18 cellular contexts compared by ENCODE assay signal in genomic region chr17:57396515-57396921, GRCh38.
DNase-seq lines count a peak whose midpoint lies in the region; ATAC-seq and TF ChIP-seq lines count a peak whose summit lies in the region.
"Had no signal": no experiment of that assay in that cellular context is flagged by ENCODE, and none has a peak within 500 bp of the region (broad histone marks: within the 10 kb centered on the region; RNA-seq: fewer than 3 reads in every experiment).

No MANE protein-coding gene starts in this region.

- no peaks in the 10 kb centered on the region; the same call in 1 of the 2 replicates for H3K79me2 ChIP-seq in SK-N-SH (ENCODE audit: insufficient read depth)

- H3K9me3 Mint-ChIP-seq in glutamatergic neuron (ENCODE audit: unreplicated experiment) = peaks cover 6% of the 10 kb centered on the region

- no peak for TF ChIP-seq RAD21 in SK-N-SH (IDR thresholded peaks at IDR 0.05; ENCODE audit: low read length)

- peak overlapping the region; percentile 28 for H3K4me3 Mint-ChIP-seq in glutamatergic neuron (ENCODE audit: unreplicated experiment)
- H3K4me3 Mint-ChIP-seq: activated CD4-positive, alpha-beta T cell treated with anti-CD3 and anti-CD28 coated beads for 36 hours; activated naive CD8-positive, alpha-beta T cell; B cell had no signal

- peaks cover 20% of the 10 kb centered on the region for H3K36me3 Mint-ChIP-seq in glutamatergic neuron (ENCODE audit: unreplicated experiment)

- no peak overlapping the region for H3K4me3 ChIP-seq in SK-N-SH (ENCODE audit: low read depth in 2 of 2, low read length in 1 of 2)
- H3K4me3 ChIP-seq: breast epithelium had no signal

- H3K9me3 ChIP-seq in SK-N-SH = no peaks in the 10 kb centered on the region; the same call in 1 of the 2 replicates

- no peaks in the 10 kb centered on the region for H4K20me1 ChIP-seq in SK-N-SH (ENCODE audit: insufficient read depth)

- H3K4me1 ChIP-seq in SK-N-SH (ENCODE audit: control insufficient read depth in 1 of 2, insufficient read depth in 2 of 2, low read depth in 1 of 2, low read length in 1 of 2) = peaks cover 5 to 32% of the 10 kb centered on the region in 2 experiments; a peak in 2 of 4 replicates
- H3K4me1 ChIP-seq: breast epithelium had no signal

- H3F3A ChIP-seq in SK-N-SH (replicated peaks; ENCODE audit: insufficient read depth) = no peaks in the 10 kb centered on the region

- no peaks in the 10 kb centered on the region for H3K27me3 ChIP-seq in SK-N-SH (ENCODE audit: insufficient read depth)
- H3K27me3 ChIP-seq: breast epithelium had no signal

- TF ChIP-seq EP300 in SK-N-SH (IDR thresholded peaks at IDR 0.05; ENCODE audit: borderline replicate concordance in 1 of 2, low read depth in 1 of 2, low read length in 1 of 2) = no peak

- DNase-seq in NCI-H1092 treated with DMSO at 0.1 percent for 48 hours (lab: John Stamatoyannopoulos, UW) (peak; percentile 84), NCI-H2171 treated with DMSO at 0.1 percent for 48 hours (lab: John Stamatoyannopoulos, UW) (peak; percentile 98), glutamatergic neuron (peak; percentile 68), renal cortical epithelial cell (ENCODE audit: low read depth) (peak; percentile 66), cardiac septum (ENCODE audit: low spot score) (no peak), SK-N-SH (no peak)
- DNase-seq in stimulated activated CD4-positive, alpha-beta T cell treated with anti-CD3 and anti-CD28 coated beads, Interleukin-4, amount 100 ng/mL, for 4 hours = no peak
- DNase-seq: activated CD4-positive, alpha-beta T cell treated with anti-CD3 and anti-CD28 coated beads for 36 hours; effector memory CD4-positive, alpha-beta T cell; hippocampal formation; left cardiac atrium; T-helper 9 cell had no signal

- H3K27me3 Mint-ChIP-seq in glutamatergic neuron (ENCODE audit: unreplicated experiment) = peaks cover 3% of the 10 kb centered on the region
- H3K27me3 Mint-ChIP-seq: activated CD4-positive, alpha-beta T cell treated with anti-CD3 and anti-CD28 coated beads for 36 hours; activated naive CD8-positive, alpha-beta T cell; B cell; progenitor cell of endocrine pancreas had no signal

- H3K4me1 Mint-ChIP-seq in glutamatergic neuron (ENCODE audit: low read depth, unreplicated experiment) = peaks cover 35% of the 10 kb centered on the region

- TF ChIP-seq CTCF in glutamatergic neuron (IDR thresholded peaks at IDR 0.05; ENCODE audit: partially characterized antibody, unreplicated experiment) (no peak), SK-N-SH (IDR thresholded peaks at IDR 0.05) (no peak)

- intact Hi-C loops in cardiac septum (cut with DNase I) = no loop called here

- H3K27ac ChIP-seq in SK-N-SH (ENCODE audit: low read depth in 2 of 2, low read length in 1 of 2) = no peak overlapping the region; a peak in 1 of 4 replicates
- H3K27ac ChIP-seq: breast epithelium, HL-60 had no signal

- POLR2A ChIA-PET in SK-N-SH (lab: Yijun Ruan, JAX) = no interaction called here

- H3K36me3 ChIP-seq in SK-N-SH (replicated peaks in 1 of 2; ENCODE audit: control insufficient read depth in 1 of 2, insufficient read depth in 2 of 2, low read length in 1 of 2) = peaks cover 2 to 11% of the 10 kb centered on the region in 2 experiments
- H3K36me3 ChIP-seq: breast epithelium had no signal

- 86% methylated on average over 8 of the region's 8 CpGs for WGBS in SK-N-SH (ENCODE audit: low lambda C conversion rate)

- no peaks in the 10 kb centered on the region for H3K9me2 ChIP-seq in SK-N-SH

- no peak overlapping the region for H3K4me2 ChIP-seq in SK-N-SH

- no peak for ATAC-seq in GM21367 (IDR thresholded peaks at IDR 0.05; ENCODE audit: unreplicated experiment)
- ATAC-seq: activated CD4-positive, alpha-beta T cell treated with anti-CD3 and anti-CD28 coated beads for 36 hours; left cardiac atrium had no signal

- CTCF ChIA-PET in SK-N-SH (lab: Yijun Ruan, JAX) = interaction anchor here (0.7 to 1.8 kb wide), 4 partner anchors 31 to 387 kb away, joined by 3 to 6 read pairs (median 4); no protein-coding TSS in a partner anchor

- no peak overlapping the region for H2AFZ ChIP-seq in SK-N-SH (ENCODE audit: low read depth)

- peak overlapping the region; percentile 94 for H3K27ac Mint-ChIP-seq in glutamatergic neuron (ENCODE audit: unreplicated experiment)
- H3K27ac Mint-ChIP-seq: activated CD4-positive, alpha-beta T cell treated with anti-CD3 and anti-CD28 coated beads for 36 hours; activated naive CD8-positive, alpha-beta T cell; B cell; progenitor cell of endocrine pancreas had no signal

- no peak overlapping the region for H3K9ac ChIP-seq in SK-N-SH

TF ChIP-seq in SK-N-SH, 30 proteins besides CTCF, POLR2A, EP300 and RAD21:
- TF ChIP-seq TEAD4 (IDR thresholded peaks at IDR 0.05; ENCODE audit: borderline replicate concordance, insufficient read depth) (no peak), EZH2phosphoT487 (IDR thresholded peaks at IDR 0.05; ENCODE audit: borderline replicate concordance, low read depth) (no peak), SMC3 (IDR thresholded peaks at IDR 0.05; ENCODE audit: low read depth, low read length) (no peak), MEF2A (IDR thresholded peaks at IDR 0.05; ENCODE audit: borderline replicate concordance, low read depth) (no peak), POLR2AphosphoS5 (IDR thresholded peaks at IDR 0.05; ENCODE audit: low read depth, low read length) (no peak), REST (IDR thresholded peaks at IDR 0.05; ENCODE audit: low read depth, low read length) (no peak), SIN3A (IDR thresholded peaks at IDR 0.05; ENCODE audit: borderline replicate concordance, low read depth, low read length) (no peak)
- TF ChIP-seq, protein P1, sequence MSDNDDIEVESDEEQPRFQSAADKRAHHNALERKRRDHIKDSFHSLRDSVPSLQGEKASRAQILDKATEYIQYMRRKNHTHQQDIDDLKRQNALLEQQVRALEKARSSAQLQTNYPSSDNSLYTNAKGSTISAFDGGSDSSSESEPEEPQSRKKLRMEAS (IDR thresholded peaks at IDR 0.05; ENCODE audit: low read depth) = no peak

Comparison
In these comparisons a context has a peak if more than half of its experiments do, and no peak if none do; other contexts are left out.
1. DNase-seq: peak in NCI-H1092 treated with DMSO at 0.1 percent for 48 hours (single experiment), NCI-H2171 treated with DMSO at 0.1 percent for 48 hours (single experiment), glutamatergic neuron (single experiment) and renal cortical epithelial cell (single experiment); none in stimulated activated CD4-positive, alpha-beta T cell treated with anti-CD3 and anti-CD28 coated beads, Interleukin-4, amount 100 ng/mL, for 4 hours (0 of 2), cardiac septum (single experiment) and SK-N-SH (single experiment).